In genomic region chr3:11612515-11613184, GRCh38 we compare ENCODE assay signal across 1 cellular context.
TF ChIP-seq lines count a peak whose summit lies in the region.

No MANE protein-coding gene starts in this region.

TF ChIP-seq in IMR-90, 13 proteins besides CTCF, POLR2A, EP300 and RAD21 (continued from another document):
- no peak for TF ChIP-seq NFE2L2 (IDR thresholded peaks at IDR 0.05; ENCODE audit: low read depth, low read length)
